In the genomic region with DNA sequence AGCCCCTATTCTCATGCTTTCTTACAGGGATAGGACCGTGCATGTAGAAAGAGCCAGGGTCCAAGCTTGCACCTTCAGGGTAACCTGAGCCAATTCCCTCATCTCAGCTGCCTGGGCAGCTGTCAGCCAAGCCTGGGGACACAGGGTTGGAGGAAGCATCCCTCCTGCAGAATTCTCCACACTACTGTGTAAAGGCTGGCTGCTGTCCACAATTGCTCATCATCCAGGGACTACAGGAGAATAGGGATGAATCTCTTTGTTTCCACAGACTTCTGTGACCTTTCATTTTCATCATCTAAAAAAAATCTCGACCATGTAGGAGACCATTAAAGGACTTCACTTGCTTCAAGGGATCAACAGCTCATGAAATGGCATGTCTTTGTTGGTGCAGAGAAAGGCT, we compare ENCODE assay signal across 13 cellular contexts.
A peak's percentile ranks its signal among the peaks of the same experiment; 100 is the strongest.
DNase-seq lines count a peak whose midpoint lies in the region; ATAC-seq and TF ChIP-seq lines count a peak whose summit lies in the region.
"Had no signal": no experiment of that assay in that cellular context is flagged by ENCODE, and none has a peak within 500 bp of the region (broad histone marks: within the 10 kb centered on the region; RNA-seq: fewer than 3 reads in every experiment).

No MANE protein-coding gene starts in this region.

- H3K9me3 Mint-ChIP-seq in Calu3 (ENCODE audit: low read depth, unreplicated experiment) (peaks cover 4% of the 10 kb centered on the region), neural progenitor cell (peaks cover 5% of the 10 kb centered on the region)
- H3K9me3 Mint-ChIP-seq: CD8-positive, alpha-beta T cell had no signal

- H4K20me1 ChIP-seq in neural progenitor cell (ENCODE audit: low read depth) = no peaks in the 10 kb centered on the region

- H3K4me3 Mint-ChIP-seq in Calu3 (ENCODE audit: low read depth, unreplicated experiment) = peak overlapping the region; percentile 3
- no peak overlapping the region for H3K4me3 Mint-ChIP-seq in neural progenitor cell
- H3K4me3 Mint-ChIP-seq: CD8-positive, alpha-beta T cell had no signal

- peaks cover 20% of the 10 kb centered on the region for H3F3A ChIP-seq in neural progenitor cell (ENCODE audit: low read depth)

- peak overlapping the region; percentile 81 for H3K27ac Mint-ChIP-seq in Calu3 (ENCODE audit: unreplicated experiment)
- no peak overlapping the region for H3K27ac Mint-ChIP-seq in neural progenitor cell
- H3K27ac Mint-ChIP-seq: CD14-positive monocyte; CD8-positive, alpha-beta T cell had no signal

- H3K4me3 ChIP-seq in SJCRH30 = no peak overlapping the region
- no peak overlapping the region for H3K4me3 ChIP-seq in fibroblast of mammary gland (ENCODE audit: control insufficient read depth, low read depth, low read length)
- no peak overlapping the region for H3K4me3 ChIP-seq in neural progenitor cell

- H3K4me1 ChIP-seq in SJCRH30 (peaks cover 22% of the 10 kb centered on the region), neural progenitor cell (peaks cover 23% of the 10 kb centered on the region)

- no peak overlapping the region; the same call in 1 of the 2 replicates for H3K27ac ChIP-seq in SJCRH30
- no peak overlapping the region for H3K27ac ChIP-seq in neural progenitor cell

- no peak overlapping the region for H2AFZ ChIP-seq in neural progenitor cell (replicated peaks)

- ATAC-seq in HG02885 (IDR thresholded peaks at IDR 0.05; ENCODE audit: poor library complexity, unreplicated experiment) (no peak), Right ventricle myocardium inferior (no peak)
- ATAC-seq in activated CD4-positive, CD25-positive, alpha-beta regulatory T cell treated with anti-CD3 and anti-CD28 coated beads, Interleukin-2, amount 50 U/mL, for 24 hours = no peak
- ATAC-seq: CD8-positive, alpha-beta T cell had no signal

- TF ChIP-seq CTCF in Calu3 (IDR thresholded peaks at IDR 0.05; ENCODE audit: unreplicated experiment) = no peak
- TF ChIP-seq CTCF in fibroblast of mammary gland (conservative IDR thresholded peaks at IDR 0.05; ENCODE audit: control insufficient read depth, insufficient read depth, low read depth, low read length) = no peak
- TF ChIP-seq CTCF in neural progenitor cell (IDR thresholded peaks at IDR 0.05) = no peak

- CTCF ChIA-PET in Calu3 (lab: Charles Lee) = interaction anchor here (1.0 kb wide), 1 partner anchor 14 kb away, joined by 3 read pairs; no protein-coding TSS in a partner anchor

- H3K27me3 Mint-ChIP-seq in Calu3 (ENCODE audit: unreplicated experiment) = no peaks in the 10 kb centered on the region
- peaks cover 14% of the 10 kb centered on the region for H3K27me3 Mint-ChIP-seq in neural progenitor cell (ENCODE audit: insufficient read depth, low read depth)

- H3K36me3 Mint-ChIP-seq in Calu3 (ENCODE audit: insufficient read depth, unreplicated experiment) (no peaks in the 10 kb centered on the region), neural progenitor cell (no peaks in the 10 kb centered on the region)
- H3K36me3 Mint-ChIP-seq: CD14-positive monocyte; CD8-positive, alpha-beta T cell had no signal

- H3K36me3 ChIP-seq in SJCRH30 = no peaks in the 10 kb centered on the region
- no peaks in the 10 kb centered on the region for H3K36me3 ChIP-seq in neural progenitor cell

- DNase-seq in Calu3 (no peak), SJCRH30 (peak; percentile 69 to 78), fibroblast of mammary gland (ENCODE audit: low read depth) (peak; percentile 14), neural progenitor cell (ENCODE audit: low spot score) (no peak), Right ventricle myocardium inferior (ENCODE audit: missing footprints) (no peak), NCI-H2107 (lab: John Stamatoyannopoulos, UW) (no peak)
- DNase-seq: CD8-positive, alpha-beta T cell; COR-L47; DND-41; GDM1 had no signal

- no TSS peak for BruUV-seq in Calu3 (replicated peaks; lab: Mats Ljungman, UMichigan)

- H3K4me1 Mint-ChIP-seq in Calu3 (ENCODE audit: low read depth, unreplicated experiment) (peaks cover 42% of the 10 kb centered on the region), neural progenitor cell (peaks cover 21% of the 10 kb centered on the region)
- H3K4me1 Mint-ChIP-seq: CD14-positive monocyte had no signal

- H3K9me3 ChIP-seq in SJCRH30 (replicated peaks) (peaks cover 2% of the 10 kb centered on the region; the same call in 1 of the 2 replicates), neural progenitor cell (ENCODE audit: low read depth) (no peaks in the 10 kb centered on the region)

- H3K27me3 ChIP-seq in SJCRH30 = no peaks in the 10 kb centered on the region
- no peaks in the 10 kb centered on the region for H3K27me3 ChIP-seq in neural progenitor cell

- intact Hi-C loops in Calu3 (cut with micrococcal nuclease; ENCODE audit: unreplicated experiment) = no loop called here
- intact Hi-C loops in Right ventricle myocardium inferior (cut with DNase I) = no loop called here

- H3K79me2 ChIP-seq in neural progenitor cell (ENCODE audit: low read depth) = no peaks in the 10 kb centered on the region

- H3K9ac ChIP-seq in neural progenitor cell = no peak overlapping the region

- H3K4me2 ChIP-seq in neural progenitor cell = peak overlapping the region; percentile 38

Comparison
In these comparisons a context has a peak if more than half of its experiments do, and no peak if none do; other contexts are left out.
1. DNase-seq: peak in SJCRH30 (2 of 2) and fibroblast of mammary gland (single experiment); none in Calu3 (single experiment), neural progenitor cell (single experiment), Right ventricle myocardium inferior (single experiment) and NCI-H2107 (single experiment).